Comparison of ENCODE assay signal across 8 cellular contexts in genomic region chr14:76386922-76387782, GRCh38. TPM values are rescaled to one million over a fixed set of nuclear protein-coding genes. Genes with fewer than 3 reads are reported as not detected.
DNase-seq lines count a peak whose midpoint lies in the region; ATAC-seq, FAIRE-seq and TF ChIP-seq lines count a peak whose summit lies in the region.

No MANE protein-coding gene starts in this region.

- H2AFZ ChIP-seq in K562 (ENCODE audit: low read depth, low read length): no peak overlapping the region

- no peaks in the 10 kb centered on the region for H3K79me2 ChIP-seq in K562 (ENCODE audit: control insufficient read depth, insufficient read depth, low read length)

- DNase-seq in C1 segment of cervical spinal cord (lab: John Stamatoyannopoulos, UW): peak in 13 of 14 donors; percentile 2 to 71 (median 37)
- peak; percentile 16 for DNase-seq in NCI-H1417 treated with DMSO at 0.1 percent for 48 hours (lab: John Stamatoyannopoulos, UW)
- peak; percentile 3 for DNase-seq in T1000 (lab: John Stamatoyannopoulos, UW)
- peak; percentile 65 to 77 (median 76) for DNase-seq in K562 (ENCODE audit: extremely low read depth in 1 of 4, low spot score in 3 of 4)
- DNase-seq in iPS DF 4.7 (ENCODE audit: extremely low read depth, low spot score): peak; percentile 38
- peak; percentile 29 for DNase-seq in smooth muscle cell of the brain vasculature (ENCODE audit: low read depth, low spot score)
- DNase-seq in amniotic stem cell (lab: John Stamatoyannopoulos, UW): no peak

- no peak overlapping the region for H3K4me3 ChIP-seq in K562

- no peak overlapping the region for H3K27ac ChIP-seq in K562 (ENCODE audit: extremely low read depth, low read depth, low read length)

- BruUV-seq in K562 (replicated peaks; lab: Mats Ljungman, UMichigan): no TSS peak

- no peak overlapping the region for H3K9ac ChIP-seq in K562 (ENCODE audit: insufficient read depth in 1 of 2, low read depth in 2 of 2, low read length in 2 of 2)

- no peaks in the 10 kb centered on the region for H3K9me3 ChIP-seq in K562 (replicated peaks; ENCODE audit: control insufficient read depth, insufficient read depth, low read depth, low read length)

- peak; percentile 83 for FAIRE-seq in K562 (lab: Jason Lieb, UNC)

- no peaks in the 10 kb centered on the region; a peak in 1 of 5 replicates for H3K4me1 ChIP-seq in K562 (replicated peaks in 1 of 2; ENCODE audit: control insufficient read depth in 2 of 2, insufficient read depth in 2 of 2, low read length in 2 of 2)

- no peak for TF ChIP-seq POLR2A in K562 (conservative IDR thresholded peaks at IDR 0.05)

- in situ Hi-C loops in K562 (cut with MboI): loop anchor here (25.0 kb wide), 1 partner anchor 675 kb away; no protein-coding TSS in a partner anchor

- no peaks in the 10 kb centered on the region for H3K27me3 ChIP-seq in K562 (ENCODE audit: control insufficient read depth in 2 of 2, insufficient read depth in 2 of 2, low read length in 2 of 2)

- H3K36me3 ChIP-seq in K562 (ENCODE audit: control insufficient read depth, insufficient read depth, low read length): no peaks in the 10 kb centered on the region; the same call in 2 of the 3 replicates

- TF ChIP-seq CTCF in K562 (IDR thresholded peaks at IDR 0.05 in 2 of 3, conservative IDR thresholded peaks at IDR 0.05 in 1 of 3; ENCODE audit: insufficient read depth in 2 of 3, low read depth in 1 of 3, low read length in 3 of 3): peak; percentile 83 to 92 (median 84)

- peak; percentile 74 to 78 for TF ChIP-seq RAD21 in K562 (CRISPR knock-in tag; conservative IDR thresholded peaks at IDR 0.05 in 1 of 2, IDR thresholded peaks at IDR 0.05 in 1 of 2)

- intact Hi-C loops in K562 (cut with micrococcal nuclease): loop anchor here (2.0 to 10.0 kb wide), 3 partner anchors 285 to 682 kb away; no protein-coding TSS in a partner anchor

- POLR2A ChIA-PET in K562 (lab: Yijun Ruan, JAX): no interaction called here

- no peak overlapping the region for H3K4me2 ChIP-seq in K562 (ENCODE audit: insufficient read depth, low read length)

- no peak for TF ChIP-seq EP300 in K562 (IDR thresholded peaks at IDR 0.05; ENCODE audit: low read length)

- CTCF ChIA-PET in K562 (lab: Yijun Ruan, JAX; ENCODE audit: low intra/inter-chr PET ratio): interaction anchor here (1.0 to 1.4 kb wide), 3 partner anchors 259 to 339 kb away, joined by 3 to 9 read pairs (median 4); no protein-coding TSS in a partner anchor

- peak; percentile 53 for ATAC-seq in GM21367 (IDR thresholded peaks at IDR 0.05; ENCODE audit: unreplicated experiment)
- peak; percentile 97 for ATAC-seq in K562

- WGBS in K562 (ENCODE audit: insufficient coverage, low coverage, missing lambda C conversion rate): 16% methylated on average over 11 of the region's 11 CpGs

- H3K9me1 ChIP-seq in K562 (ENCODE audit: control insufficient read depth, insufficient read depth, low read length): no peaks in the 10 kb centered on the region

- H4K20me1 ChIP-seq in K562 (replicated peaks; ENCODE audit: control insufficient read depth, insufficient read depth, low read length): peaks cover 11% of the 10 kb centered on the region

TF ChIP-seq in K562, 482 proteins besides CTCF, POLR2A, EP300 and RAD21:
- peak in 1 of 3 experiments; percentile 16 for TF ChIP-seq YY1 (IDR thresholded peaks at IDR 0.05; ENCODE audit: borderline replicate concordance in 1 of 3, control insufficient read depth in 1 of 3, extremely low read depth in 1 of 3, insufficient read depth in 3 of 3, insufficient read length in 1 of 3, insufficient replicate concordance in 2 of 3, low read depth in 1 of 3, low read length in 2 of 3)
- TF ChIP-seq ZNF408 (CRISPR knock-in tag; IDR thresholded peaks at IDR 0.05; ENCODE audit: low read depth): no peak
- peak; percentile 78; the same call in 1 of the 2 replicates for TF ChIP-seq STAG1 (CRISPR knock-in tag; IDR thresholded peaks at IDR 0.05; ENCODE audit: borderline replicate concordance)
- no peak for TF ChIP-seq TOE1 (IDR thresholded peaks at IDR 0.05; ENCODE audit: borderline replicate concordance)
- TF ChIP-seq TOE1 (CRISPR knock-in tag; IDR thresholded peaks at IDR 0.05; ENCODE audit: borderline replicate concordance, low read depth): no peak
- no peak for TF ChIP-seq REST (CRISPR knock-in tag; IDR thresholded peaks at IDR 0.05; ENCODE audit: low read depth)
- TF ChIP-seq BRF2 (IDR thresholded peaks at IDR 0.05; ENCODE audit: borderline replicate concordance, insufficient read depth, insufficient read length): no peak
- no peak for TF ChIP-seq ZBTB17 (CRISPR knock-in tag; IDR thresholded peaks at IDR 0.05)
- peak; percentile 43; the same call in 1 of the 2 replicates for TF ChIP-seq DEAF1 (CRISPR knock-in tag; IDR thresholded peaks at IDR 0.05)
- no peak for TF ChIP-seq NFIC (IDR thresholded peaks at IDR 0.05)
- TF ChIP-seq BHLHE40 (IDR thresholded peaks at IDR 0.05; ENCODE audit: low read length): 0 out of 2 replicates have a peak, but pooled peaks have one; percentile 12
- peak; percentile 77 for TF ChIP-seq SMC3 (conservative IDR thresholded peaks at IDR 0.05; ENCODE audit: insufficient read depth, low read depth, low read length)

RNA-seq across cellular contexts. Expression of gene ESRRB, which starts 11.2 kb away (rescaled TPM):
- 45.2 and 80.1 TPM in 2 replicates for total RNA-seq in K562 (2011; cell fraction: chromatin; rRNA removed; ENCODE audit: low replicate concordance)
- 49.6 and 55.0 TPM in 2 replicates for total RNA-seq in K562 (2011; cell fraction: nucleolus; rRNA removed)
- total RNA-seq in K562 (2011; cell fraction: nucleoplasm; rRNA removed): 36.4 and 43.6 TPM in 2 replicates
- total RNA-seq in K562 (2014; rRNA removed) (13.4 and 22.5 TPM in 2 replicates), K562 (2014; rRNA removed; fragmentation: Illumina TruSeq; extraction: Trizol) (9.7 and 12.8 TPM in 2 replicates), K562 (2015; rRNA removed; fragmentation: Illumina TruSeq; extraction: Trizol) (16.0 and 16.2 TPM in 2 replicates), K562 (2021) (24.7 TPM in 2 replicates)
- polyA plus RNA-seq in K562 (2011; rRNA removed) (14.5 and 25.4 TPM in 2 replicates), K562 (2014; fragmentation: Illumina TruSeq; extraction: Trizol) (18.6 and 18.7 TPM in 2 replicates), K562 (2014; fragmentation: Nextera tagmentation; extraction: Ambion mirVana) (1 to 10 TPM; 3.2 to 3.9 TPM), K562 (2014; rRNA removed) (21.4 and 22.9 TPM in 2 replicates)
- 16.2 and 19.3 TPM in 2 replicates for polyA plus RNA-seq in K562 (2011; cell fraction: cytosol; rRNA removed)
- 68.5 and 96.5 TPM in 2 replicates for polyA plus RNA-seq in K562 (2011; cell fraction: nucleus; rRNA removed)
- polyA plus RNA-seq in K562 (2012): 19.7 and 24.7 TPM in 2 replicates
- 13.2 and 14.3 TPM in 2 replicates for polyA minus RNA-seq in K562 (2011; rRNA and poly(A)+ RNA removed)
- polyA minus RNA-seq in K562 (2011; cell fraction: cytosol; rRNA and poly(A)+ RNA removed): 9.2 and 13.8 TPM in 2 replicates
- polyA minus RNA-seq in K562 (2011; cell fraction: nucleus; rRNA and poly(A)+ RNA removed): 19.7 and 32.3 TPM in 2 replicates
